Comparison of ENCODE assay signal across 8 cellular contexts in genomic region chr17:22600904-22601303, GRCh38.
DNase-seq lines count a peak whose midpoint lies in the region; FAIRE-seq and TF ChIP-seq lines count a peak whose summit lies in the region.
"Not testable (repeated sequence)": the region's sequence is repeated elsewhere in the genome, so short reads cannot be mapped to it uniquely, and the experiment has no call there.

No MANE protein-coding gene starts in this region.

- not testable (repeated sequence) for H3K9me3 Mint-ChIP-seq in HFFc6
- H3K9me3 Mint-ChIP-seq in chondrocyte (ENCODE audit: low read depth): peaks cover 17% of the 10 kb centered on the region

- not testable (repeated sequence) for H3K36me3 Mint-ChIP-seq in HFFc6 (ENCODE audit: low read depth); chondrocyte (ENCODE audit: low read depth)

- H3K27ac Mint-ChIP-seq in HFFc6; chondrocyte (ENCODE audit: unreplicated experiment): not testable (repeated sequence)

- DNase-seq in DMS114 treated with DMSO at 0.1 percent for 48 hours (lab: John Stamatoyannopoulos, UW; ENCODE audit: unreplicated experiment) (peak; percentile 5), HFFc6 (peak; percentile 19), NCI-H1092 treated with DMSO at 0.1 percent for 48 hours (lab: John Stamatoyannopoulos, UW) (peak; percentile 5), NCI-H526 (lab: John Stamatoyannopoulos, UW) (peak; percentile 12 to 67), SK-MEL-5 (ENCODE audit: low read depth, low spot score) (peak; percentile 79), small intestine (peak; percentile 5)
- not testable (repeated sequence) for DNase-seq in chondrocyte (ENCODE audit: low spot score); hepatocyte (ENCODE audit: low spot score)

- not testable (repeated sequence) for H3K27me3 Mint-ChIP-seq in HFFc6 (ENCODE audit: insufficient read depth); chondrocyte (ENCODE audit: low read depth)

- H3K9me3 ChIP-seq in hepatocyte (ENCODE audit: low read depth); small intestine (ENCODE audit: control insufficient read depth, low read depth): not testable (repeated sequence)

- H3K4me1 ChIP-seq in hepatocyte (ENCODE audit: insufficient read depth); small intestine (ENCODE audit: control insufficient read depth in 2 of 2, insufficient read depth in 1 of 2, low read depth in 1 of 2, low read length in 1 of 2): not testable (repeated sequence)

- H3K27me3 ChIP-seq in hepatocyte; small intestine (ENCODE audit: control insufficient read depth in 2 of 2, insufficient read depth in 2 of 2, low read length in 2 of 2): not testable (repeated sequence)

- H3K4me3 Mint-ChIP-seq in HFFc6; chondrocyte (ENCODE audit: unreplicated experiment): not testable (repeated sequence)

- not testable (repeated sequence) for H3K9me2 ChIP-seq in hepatocyte (replicated peaks; ENCODE audit: insufficient read depth)

- H4K20me1 ChIP-seq in hepatocyte (ENCODE audit: insufficient read depth, poor library complexity, severe bottlenecking): not testable (repeated sequence)

- H3K27ac ChIP-seq in hepatocyte; small intestine (ENCODE audit: low read depth in 1 of 2, low read length in 1 of 2): not testable (repeated sequence)

- 77% methylated on average over 2 of the region's 2 CpGs for WGBS in hepatocyte (ENCODE audit: low lambda C conversion rate, missing lambda C conversion rate)
- WGBS in small intestine, 3 donors: 48 to 64% (median 54%) methylated on average over 2 of the region's 2 CpGs

- FAIRE-seq in small intestine (lab: Jason Lieb, UNC): not testable (repeated sequence)

- not testable (repeated sequence) for H3K4me2 ChIP-seq in hepatocyte

- TF ChIP-seq CTCF in HFFc6 (IDR thresholded peaks at IDR 0.05): peak; percentile 74
- peak; percentile 61 for TF ChIP-seq CTCF in chondrocyte (IDR thresholded peaks at IDR 0.05)
- TF ChIP-seq CTCF in hepatocyte (IDR thresholded peaks at IDR 0.05; ENCODE audit: poor library complexity): peak; percentile 2

- H3K4me1 Mint-ChIP-seq in HFFc6 (ENCODE audit: low read depth); chondrocyte (ENCODE audit: low read depth): not testable (repeated sequence)

- H3K36me3 ChIP-seq in hepatocyte (replicated peaks; ENCODE audit: insufficient read depth, low read depth); small intestine (ENCODE audit: control insufficient read depth in 2 of 2, insufficient read depth in 2 of 2, low read length in 2 of 2): not testable (repeated sequence)

- H2AFZ ChIP-seq in hepatocyte: not testable (repeated sequence)

- not testable (repeated sequence) for H3K79me2 ChIP-seq in hepatocyte

- in situ Hi-C loops in SK-MEL-5 (cut with HindIII; ENCODE audit: low pct_unique_long_range_greater_than_20kb, low sequenced_read_pairs): not testable (repeated sequence)

- H3K4me3 ChIP-seq in hepatocyte; small intestine (ENCODE audit: low read depth in 1 of 2, low read length in 2 of 2): not testable (repeated sequence)

Comparison
In these comparisons a context has a peak if more than half of its experiments do, and no peak if none do; other contexts are left out.
1. CTCF ChIP-seq: peak in every context shown above with its lines; median percentile 74 in HFFc6; 61 in chondrocyte; 2 in hepatocyte.